Comparison of ENCODE assay signal across 8 cellular contexts in genomic region chrX:91753022-91753421, GRCh38. TPM values are rescaled to one million over a fixed set of nuclear protein-coding genes. Genes with fewer than 3 reads are reported as not detected.
"Had no signal": no experiment of that assay in that cellular context is flagged by ENCODE, and none has a peak within 500 bp of the region (broad histone marks: within the 10 kb centered on the region; RNA-seq: fewer than 3 reads in every experiment).

No MANE protein-coding gene starts in this region.

RNA-seq across cellular contexts. Expression of gene PCDH11X, which starts 26.2 kb away (rescaled TPM):
- total RNA-seq: activated CD4-positive, alpha-beta T cell treated with anti-CD3 and anti-CD28 coated beads, Interleukin-2, amount 10 ng/mL, durations not matched to agents 24 days and 14 days; activated CD8-positive, alpha-beta memory T cell treated with anti-CD3 and anti-CD28 coated beads for 36 hours; activated CD8-positive, alpha-beta T cell treated with anti-CD3 and anti-CD28 coated beads for 36 hours; activated naive CD8-positive, alpha-beta T cell treated with anti-CD3 and anti-CD28 coated beads for 36 hours; activated T-cell treated with anti-CD3 and anti-CD28 coated beads, Interleukin-2, amount 50 U/mL, for 72 hours; activated T-helper 17 cell treated with anti-CD3 and anti-CD28 coated beads, Interleukin-2, amount 50 U/mL, for 72 hours; LHCN-M2; PC-3 had no signal
